ENCODE assay signal across 1 cellular context in genomic region chr6:167291623-167292300, GRCh38.
TF ChIP-seq lines count a peak whose summit lies in the region.

No MANE protein-coding gene starts in this region.

TF ChIP-seq in HepG2, 621 proteins besides CTCF, POLR2A, EP300 and RAD21 (continued from another document):
- peak; percentile 50; the same call in 1 of the 2 replicates for TF ChIP-seq ZNF317 (CRISPR knock-in tag; IDR thresholded peaks at IDR 0.05)
- TF ChIP-seq SP2 (CRISPR knock-in tag; IDR thresholded peaks at IDR 0.05): no peak
- no peak for TF ChIP-seq TAF15 (IDR thresholded peaks at IDR 0.05; ENCODE audit: low read depth, low read length, poor library complexity, severe bottlenecking)
- no peak for TF ChIP-seq NBN (conservative IDR thresholded peaks at IDR 0.05)
- 0 out of 2 replicates have a peak, but pooled peaks have one; percentile 41 for TF ChIP-seq RELA (CRISPR knock-in tag; IDR thresholded peaks at IDR 0.05)
- TF ChIP-seq NRL (CRISPR knock-in tag; IDR thresholded peaks at IDR 0.05; ENCODE audit: borderline replicate concordance): no peak
- TF ChIP-seq ATM (IDR thresholded peaks at IDR 0.05; ENCODE audit: borderline replicate concordance): no peak
- TF ChIP-seq ZBTB40 (IDR thresholded peaks at IDR 0.05): no peak
- no peak; the same call in 1 of the 2 replicates for TF ChIP-seq ZBTB40 (CRISPR knock-in tag; IDR thresholded peaks at IDR 0.05)
- TF ChIP-seq POLR2AphosphoS2 (IDR thresholded peaks at IDR 0.05; ENCODE audit: low read depth, low read length): no peak
- peak; percentile 34; the same call in 1 of the 2 replicates for TF ChIP-seq ZNF788 (CRISPR knock-in tag; IDR thresholded peaks at IDR 0.05; ENCODE audit: borderline replicate concordance)
- peak; percentile 7; the same call in 1 of the 2 replicates for TF ChIP-seq ISL2 (CRISPR knock-in tag; IDR thresholded peaks at IDR 0.05)
- TF ChIP-seq ATRX (CRISPR knock-in tag; IDR thresholded peaks at IDR 0.05; ENCODE audit: borderline replicate concordance): no peak
- no peak for TF ChIP-seq ZNF232 (CRISPR knock-in tag; IDR thresholded peaks at IDR 0.05; ENCODE audit: borderline replicate concordance)
- TF ChIP-seq ZNF101 (CRISPR knock-in tag; IDR thresholded peaks at IDR 0.05; ENCODE audit: borderline replicate concordance, low read depth): no peak
- peak; percentile 44 for TF ChIP-seq ZBTB37 (CRISPR knock-in tag; IDR thresholded peaks at IDR 0.05)
- no peak for TF ChIP-seq ZNF121 (CRISPR knock-in tag; IDR thresholded peaks at IDR 0.05)
- 0 out of 2 replicates have a peak, but pooled peaks have one; percentile 15 for TF ChIP-seq HOXA5 (CRISPR knock-in tag; IDR thresholded peaks at IDR 0.05)
- no peak for TF ChIP-seq PCBP2 (optimal IDR thresholded peaks at IDR 0.05; ENCODE audit: low read depth, low read length, poor library complexity, severe bottlenecking)
- no peak; the same call in 1 of the 2 replicates for TF ChIP-seq ONECUT2 (CRISPR knock-in tag; IDR thresholded peaks at IDR 0.05)
- peak; percentile 5; the same call in 1 of the 2 replicates for TF ChIP-seq IRF2 (CRISPR knock-in tag; IDR thresholded peaks at IDR 0.05)
- TF ChIP-seq GLMP (CRISPR knock-in tag; IDR thresholded peaks at IDR 0.05; ENCODE audit: borderline replicate concordance): no peak
- no peak for TF ChIP-seq SP4 (CRISPR knock-in tag; IDR thresholded peaks at IDR 0.05)
- TF ChIP-seq ZNF20 (CRISPR knock-in tag; IDR thresholded peaks at IDR 0.05): no peak
- no peak for TF ChIP-seq ZBTB3 (CRISPR knock-in tag; IDR thresholded peaks at IDR 0.05; ENCODE audit: borderline replicate concordance, low read depth)
- TF ChIP-seq BCL6 (CRISPR knock-in tag; IDR thresholded peaks at IDR 0.05): peak; percentile 36; the same call in 1 of the 2 replicates
- no peak for TF ChIP-seq ZNF530 (CRISPR knock-in tag; IDR thresholded peaks at IDR 0.05; ENCODE audit: low read depth)
- no peak for TF ChIP-seq PLRG1 (conservative IDR thresholded peaks at IDR 0.05)
- peak; percentile 64; the same call in 1 of the 2 replicates for TF ChIP-seq PITX1 (CRISPR knock-in tag; IDR thresholded peaks at IDR 0.05)
- no peak for TF ChIP-seq HNRNPL (IDR thresholded peaks at IDR 0.05; ENCODE audit: low read depth, low read length)
TF ChIP-seq in HepG2: peak in this region for 163.
